8 cellular contexts compared by ENCODE assay signal in genomic region chr5:172833691-172834569, GRCh38. TPM values are rescaled to one million over a fixed set of nuclear protein-coding genes. Genes with fewer than 3 reads are reported as not detected.
DNase-seq lines count a peak whose midpoint lies in the region; ATAC-seq and TF ChIP-seq lines count a peak whose summit lies in the region.

Gene ERGIC1, plus strand, starts transcription at chr5:172834251. Its CDS starts 163 bp downstream, at chr5:172834414.

- WGBS in thymus: 6% methylated on average over 65 of the region's 66 CpGs

- no peaks in the 10 kb centered on the region for H3K9me3 Mint-ChIP-seq in activated naive CD4-positive, alpha-beta T cell treated with anti-CD3 and anti-CD28 coated beads, Interleukin-2, amount 50 U/mL, for 72 hours

- H3K27ac ChIP-seq in thymus (ENCODE audit: low read depth): peak within 1 kb of the TSS; percentile 85

- peaks cover 0 to 11% of the 10 kb centered on the region in 2 donors for H3K36me3 Mint-ChIP-seq in activated naive CD4-positive, alpha-beta T cell treated with anti-CD3 and anti-CD28 coated beads, Interleukin-2, amount 50 U/mL, for 72 hours

- peak; percentile 92 for DNase-seq in Daoy (ENCODE audit: low read depth)
- no peak for DNase-seq in Jurkat, Clone E6-1 (ENCODE audit: low read depth, low spot score)
- peak; percentile 76 to 81 for DNase-seq in activated naive CD4-positive, alpha-beta T cell treated with anti-CD3 and anti-CD28 coated beads, Interleukin-2, amount 50 U/mL, for 72 hours (ENCODE audit: low spot score in 2 of 2)
- peak; percentile 87 for DNase-seq in glomerular visceral epithelial cell (ENCODE audit: extremely low spot score)
- peak; percentile 83 for DNase-seq in occipital lobe (lab: John Stamatoyannopoulos, UW)

- ATAC-seq in GM21619 (IDR thresholded peaks at IDR 0.05; ENCODE audit: unreplicated experiment): peak; percentile 61
- peak; percentile 97 for ATAC-seq in SK-N-SH treated with all-trans-retinoic acid at 6 μM for 48 hours
- peak; percentile 93 to 95 for ATAC-seq in activated naive CD4-positive, alpha-beta T cell treated with anti-CD3 and anti-CD28 coated beads, Interleukin-2, amount 50 U/mL, for 72 hours

- peaks cover 5% of the 10 kb centered on the region for H3K36me3 ChIP-seq in thymus (ENCODE audit: control insufficient read depth, insufficient read depth)

- H3K9me3 ChIP-seq in thymus (ENCODE audit: control insufficient read depth): no peaks in the 10 kb centered on the region

- peaks cover 47% of the 10 kb centered on the region for H3K4me1 ChIP-seq in thymus (ENCODE audit: control insufficient read depth, insufficient read depth, low read length)

- H3K4me3 ChIP-seq in Jurkat, Clone E6-1 (ENCODE audit: low read length): peak within 1 kb of the TSS; percentile 91
- peak within 1 kb of the TSS; percentile 98 for H3K4me3 ChIP-seq in thymus (ENCODE audit: low read length)

- H3K27ac Mint-ChIP-seq in activated naive CD4-positive, alpha-beta T cell treated with anti-CD3 and anti-CD28 coated beads, Interleukin-2, amount 50 U/mL, for 72 hours: peak within 1 kb of the TSS; percentile 81

- H3K27me3 ChIP-seq in thymus (ENCODE audit: control insufficient read depth, insufficient read depth): no peaks in the 10 kb centered on the region

TF ChIP-seq in SK-N-SH treated with all-trans-retinoic acid at 6 μM for 48 hours, 23 proteins besides CTCF, POLR2A, EP300 and RAD21:
- TF ChIP-seq TOX (CRISPR knock-in tag; IDR thresholded peaks at IDR 0.05; ENCODE audit: borderline replicate concordance) (no peak), RARB (CRISPR knock-in tag; IDR thresholded peaks at IDR 0.05) (no peak), CSDC2 (CRISPR knock-in tag; IDR thresholded peaks at IDR 0.05) (no peak), ZFP3 (CRISPR knock-in tag; IDR thresholded peaks at IDR 0.05) (no peak), ZFP30 (CRISPR knock-in tag; IDR thresholded peaks at IDR 0.05) (no peak), ZNF8 (CRISPR knock-in tag; IDR thresholded peaks at IDR 0.05) (no peak), ZC3H10 (CRISPR knock-in tag; IDR thresholded peaks at IDR 0.05) (no peak), ZNF70 (CRISPR knock-in tag; IDR thresholded peaks at IDR 0.05) (no peak), CREB5 (CRISPR knock-in tag; IDR thresholded peaks at IDR 0.05; ENCODE audit: low read depth) (no peak)

RNA-seq across cellular contexts. Expression of gene ERGIC1, which starts in this region (rescaled TPM):
- total RNA-seq in Daoy (2014; rRNA removed; shearing (Covaris generic)): 77.2 and 77.4 TPM in 2 replicates
- 55.2 TPM for polyA plus RNA-seq in Jurkat, Clone E6-1 (2012; ENCODE audit: insufficient read depth, insufficient read length)
- total RNA-seq in activated naive CD4-positive, alpha-beta T cell treated with anti-CD3 and anti-CD28 coated beads, Interleukin-2, amount 50 U/mL, for 72 hours: 10 to 100 TPM; 37.0 to 52.9 TPM
- total RNA-seq in occipital lobe: 41.5 TPM
- 69.2 TPM for polyA plus RNA-seq in thymus
